17 cellular contexts compared by ENCODE assay signal in genomic region chr13:92221916-92222315, GRCh38.
DNase-seq lines count a peak whose midpoint lies in the region; TF ChIP-seq lines count a peak whose summit lies in the region.
"Had no signal": no experiment of that assay in that cellular context is flagged by ENCODE, and none has a peak within 500 bp of the region (broad histone marks: within the 10 kb centered on the region; RNA-seq: fewer than 3 reads in every experiment).

No MANE protein-coding gene starts in this region.

- H2AFZ ChIP-seq in neuron (ENCODE audit: low read depth, low read length), result peak overlapping the region; percentile 40

- no peak overlapping the region for H3K4me3 ChIP-seq in fibroblast of villous mesenchyme (ENCODE audit: low read depth, low read length)
- H3K4me3 ChIP-seq in neuron (ENCODE audit: low read length), result no peak overlapping the region
- no peak overlapping the region for H3K4me3 ChIP-seq in esophagus muscularis mucosa
- no peak overlapping the region for H3K4me3 ChIP-seq in testis
- H3K4me3 ChIP-seq: SJCRH30 had no signal

- H3K27ac ChIP-seq in esophagus muscularis mucosa (replicated peaks in 1 of 4) (no peak overlapping the region), testis (no peak overlapping the region)
- H3K27ac ChIP-seq: KMS-11, SJCRH30 had no signal

- 56% methylated on average over 4 of the region's 4 CpGs for WGBS in esophagus muscularis mucosa
- 74 to 75% methylated on average over 4 of the region's 4 CpGs for WGBS in testis, 2 donors

- intact Hi-C loops in esophagus muscularis mucosa (cut with DNase I) (no loop called here), testis (cut with DNase I; ENCODE audit: low total_unique reads) (no loop called here)

- H3K36me3 ChIP-seq in neuron (ENCODE audit: insufficient read depth, low read length), result no peaks in the 10 kb centered on the region
- H3K36me3 ChIP-seq in esophagus muscularis mucosa, result no peaks in the 10 kb centered on the region
- no peaks in the 10 kb centered on the region for H3K36me3 ChIP-seq in testis (ENCODE audit: low read depth, missing control alignments)
- H3K36me3 ChIP-seq: SJCRH30 had no signal

- DNase-seq in HuH-7 (ENCODE audit: low spot score) (peak; percentile 2), NCI-H69 (lab: John Stamatoyannopoulos, UW) (peak; percentile 52), fibroblast of villous mesenchyme (ENCODE audit: low read depth) (peak; percentile 22), RKO (ENCODE audit: low spot score) (no peak), esophagus muscularis mucosa (ENCODE audit: extremely low spot score) (no peak), testis (no peak)
- DNase-seq: ACHN; C1 segment of cervical spinal cord; CD8-positive, alpha-beta memory T cell; DMS79; H9; MV-4-11; NCI-H187 treated with DMSO at 0.1 percent for 48 hours; NCI-H510A; SJCRH30 had no signal

- no peak for TF ChIP-seq POLR2A in esophagus muscularis mucosa (IDR thresholded peaks at IDR 0.05; ENCODE audit: low read depth)
- no peak for TF ChIP-seq POLR2A in testis (IDR thresholded peaks at IDR 0.05)

- no peak for TF ChIP-seq EP300 in esophagus muscularis mucosa (IDR thresholded peaks at IDR 0.05)

- H3K4me1 ChIP-seq in neuron (ENCODE audit: insufficient read depth, low read length) (peaks cover 6% of the 10 kb centered on the region), esophagus muscularis mucosa (no peaks in the 10 kb centered on the region), testis (no peaks in the 10 kb centered on the region)

- no peaks in the 10 kb centered on the region for H3K9me3 ChIP-seq in neuron (ENCODE audit: low read length)
- H3K9me3 ChIP-seq in esophagus muscularis mucosa, result no peaks in the 10 kb centered on the region
- no peaks in the 10 kb centered on the region for H3K9me3 ChIP-seq in testis
- H3K9me3 ChIP-seq: SJCRH30 had no signal

- H3K27me3 ChIP-seq in neuron (ENCODE audit: insufficient read depth, low read length), result no peaks in the 10 kb centered on the region
- no peaks in the 10 kb centered on the region for H3K27me3 ChIP-seq in esophagus muscularis mucosa
- no peaks in the 10 kb centered on the region for H3K27me3 ChIP-seq in testis
- H3K27me3 ChIP-seq: SJCRH30 had no signal

- TF ChIP-seq CTCF in fibroblast of villous mesenchyme (IDR thresholded peaks at IDR 0.05; ENCODE audit: insufficient read depth, low read depth, low read length) (no peak), esophagus muscularis mucosa (IDR thresholded peaks at IDR 0.05) (no peak), testis (IDR thresholded peaks at IDR 0.05) (no peak)

Comparison
In these comparisons a context has a peak if more than half of its experiments do, and no peak if none do; other contexts are left out.
1. DNase-seq: peak in HuH-7 (single experiment), NCI-H69 (single experiment) and fibroblast of villous mesenchyme (single experiment); none in RKO (single experiment), esophagus muscularis mucosa (single experiment) and testis (single experiment).